ENCODE assay signal across 1 cellular context in the genomic region with DNA sequence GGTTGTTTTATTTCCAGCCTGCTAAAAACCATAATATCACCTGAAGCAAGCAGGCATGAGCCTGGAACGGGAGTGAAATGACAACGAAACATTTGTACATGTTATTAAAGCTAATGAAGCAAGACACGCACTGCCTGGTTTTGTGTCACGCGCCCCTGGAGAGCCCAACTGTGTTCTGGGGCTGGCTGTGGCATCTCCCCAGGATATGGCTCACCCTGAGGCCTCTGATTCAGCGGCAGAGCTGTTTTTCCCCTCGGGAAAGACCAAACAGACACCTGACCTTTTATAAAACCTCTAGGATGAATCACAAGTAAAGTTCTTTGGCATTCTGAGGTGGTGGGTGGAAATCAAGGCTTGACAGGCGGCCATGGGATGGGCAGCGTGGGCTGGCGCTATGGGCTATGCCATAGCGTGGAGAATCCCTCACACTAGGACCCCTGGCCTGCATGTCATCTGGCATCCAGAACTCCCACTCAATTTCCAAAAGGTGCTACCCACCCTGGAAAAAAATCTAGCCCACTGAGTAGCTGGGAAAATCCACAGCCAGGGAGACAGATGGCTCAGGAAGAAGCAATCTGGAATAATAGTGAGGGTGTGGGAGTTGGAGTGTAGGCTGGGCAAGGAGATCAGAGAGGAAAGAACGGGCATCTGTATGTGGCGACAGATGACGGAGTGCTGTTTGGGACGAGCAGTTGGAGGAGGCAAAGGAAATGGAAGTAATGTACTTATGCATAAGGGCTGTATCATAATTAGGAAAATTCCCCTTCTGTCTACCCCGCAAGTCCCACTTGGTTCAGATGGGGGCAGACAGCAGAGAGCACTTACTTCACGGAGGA.
TF ChIP-seq lines count a peak whose summit lies in the region.

No MANE protein-coding gene starts in this region.

TF ChIP-seq in HEK293, 187 proteins besides CTCF, POLR2A, EP300 and RAD21 (continued from another document):
- TF ChIP-seq, protein P1, sequence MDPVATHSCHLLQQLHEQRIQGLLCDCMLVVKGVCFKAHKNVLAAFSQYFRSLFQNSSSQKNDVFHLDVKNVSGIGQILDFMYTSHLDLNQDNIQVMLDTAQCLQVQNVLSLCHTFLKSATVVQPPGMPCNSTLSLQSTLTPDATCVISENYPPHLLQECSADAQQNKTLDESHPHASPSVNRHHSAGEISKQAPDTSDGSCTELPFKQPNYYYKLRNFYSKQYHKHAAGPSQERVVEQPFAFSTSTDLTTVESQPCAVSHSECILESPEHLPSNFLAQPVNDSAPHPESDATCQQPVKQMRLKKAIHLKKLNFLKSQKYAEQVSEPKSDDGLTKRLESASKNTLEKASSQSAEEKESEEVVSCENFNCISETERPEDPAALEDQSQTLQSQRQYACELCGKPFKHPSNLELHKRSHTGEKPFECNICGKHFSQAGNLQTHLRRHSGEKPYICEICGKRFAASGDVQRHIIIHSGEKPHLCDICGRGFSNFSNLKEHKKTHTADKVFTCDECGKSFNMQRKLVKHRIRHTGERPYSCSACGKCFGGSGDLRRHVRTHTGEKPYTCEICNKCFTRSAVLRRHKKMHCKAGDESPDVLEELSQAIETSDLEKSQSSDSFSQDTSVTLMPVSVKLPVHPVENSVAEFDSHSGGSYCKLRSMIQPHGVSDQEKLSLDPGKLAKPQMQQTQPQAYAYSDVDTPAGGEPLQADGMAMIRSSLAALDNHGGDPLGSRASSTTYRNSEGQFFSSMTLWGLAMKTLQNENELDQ (tag by site-specific recombination; IDR thresholded peaks at IDR 0.05; ENCODE audit: low read depth), result no peak
- TF ChIP-seq, protein P2, sequence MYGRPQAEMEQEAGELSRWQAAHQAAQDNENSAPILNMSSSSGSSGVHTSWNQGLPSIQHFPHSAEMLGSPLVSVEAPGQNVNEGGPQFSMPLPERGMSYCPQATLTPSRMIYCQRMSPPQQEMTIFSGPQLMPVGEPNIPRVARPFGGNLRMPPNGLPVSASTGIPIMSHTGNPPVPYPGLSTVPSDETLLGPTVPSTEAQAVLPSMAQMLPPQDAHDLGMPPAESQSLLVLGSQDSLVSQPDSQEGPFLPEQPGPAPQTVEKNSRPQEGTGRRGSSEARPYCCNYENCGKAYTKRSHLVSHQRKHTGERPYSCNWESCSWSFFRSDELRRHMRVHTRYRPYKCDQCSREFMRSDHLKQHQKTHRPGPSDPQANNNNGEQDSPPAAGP (tag by site-specific recombination; IDR thresholded peaks at IDR 0.05), result no peak
- TF ChIP-seq PBX3 (CRISPR knock-in tag; IDR thresholded peaks at IDR 0.05) (no peak), ZNF624 (tag by site-specific recombination; IDR thresholded peaks at IDR 0.05) (no peak), ZNF37A (tag by site-specific recombination; IDR thresholded peaks at IDR 0.05) (no peak), ZNF560 (tag by site-specific recombination; IDR thresholded peaks at IDR 0.05; ENCODE audit: borderline replicate concordance) (no peak), EGR2 (tag by site-specific recombination; IDR thresholded peaks at IDR 0.05; ENCODE audit: low read depth) (peak; percentile 84), ZNF324 (tag by site-specific recombination; IDR thresholded peaks at IDR 0.05) (no peak)
TF ChIP-seq in HEK293: peak in this region for 2.
